ENCODE assay signal across 1 cellular context in genomic region chr3:66432041-66432766, GRCh38.
TF ChIP-seq lines count a peak whose summit lies in the region.

No MANE protein-coding gene starts in this region.

TF ChIP-seq in H1, 55 proteins besides CTCF, POLR2A, EP300 and RAD21 (continued from another document):
- no peak for TF ChIP-seq HDAC6 (IDR thresholded peaks at IDR 0.05; ENCODE audit: low read depth, low read length)
